In the genomic region with DNA sequence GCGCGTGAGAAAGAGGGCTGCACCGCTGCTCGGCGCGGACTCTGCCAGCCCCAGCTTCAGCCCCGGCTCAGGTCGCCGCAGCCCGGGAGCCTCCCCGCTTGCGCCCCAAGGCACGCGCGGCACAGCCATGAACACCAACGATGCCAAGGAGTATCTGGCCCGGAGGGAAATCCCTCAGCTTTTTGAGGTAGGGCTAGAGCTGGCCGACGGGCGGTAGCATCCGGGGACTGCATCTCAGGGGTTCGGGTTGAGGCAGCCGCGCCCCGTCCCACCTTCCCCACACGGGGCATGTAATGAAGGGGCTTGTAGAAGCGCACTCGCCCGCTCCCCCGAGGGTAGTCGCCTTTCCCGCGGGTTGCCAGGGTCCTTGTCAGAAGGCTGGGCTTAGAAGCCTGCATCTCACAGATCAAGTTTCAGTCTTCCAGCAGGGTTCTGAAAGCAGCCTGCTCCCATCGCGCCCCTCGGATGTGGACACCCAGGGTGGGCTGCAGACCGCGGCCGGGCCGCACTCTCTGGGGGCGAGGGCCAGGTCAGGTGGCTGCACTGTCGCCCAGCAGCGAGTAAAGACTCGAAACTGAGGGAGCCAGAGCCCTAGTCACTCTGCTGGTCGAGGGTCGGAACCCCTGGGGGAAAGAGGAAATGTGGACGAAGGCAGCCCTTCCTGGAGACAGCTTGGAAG, we compare ENCODE assay signal across 8 cellular contexts. TPM values are rescaled to one million over a fixed set of nuclear protein-coding genes. Genes with fewer than 3 reads are reported as not detected.
A peak's percentile ranks its signal among the peaks of the same experiment; 100 is the strongest.
DNase-seq lines count a peak whose midpoint lies in the region; ATAC-seq and TF ChIP-seq lines count a peak whose summit lies in the region.

No MANE protein-coding gene starts in this region.

- peak; percentile 34 for DNase-seq in DMS53 treated with DMSO at 0.1 percent for 48 hours (lab: John Stamatoyannopoulos, UW; ENCODE audit: unreplicated experiment)
- DNase-seq in HCEC 1CT, result peak; percentile 52
- DNase-seq in Panc1 (ENCODE audit: low read depth, low spot score), result no peak
- peak; percentile 66 for DNase-seq in adipocyte (ENCODE audit: low read depth)
- DNase-seq in hepatocyte (ENCODE audit: low spot score), result peak; percentile 5
- DNase-seq in gastrocnemius medialis, result no peak
- no peak for DNase-seq in mucosa of gallbladder (ENCODE audit: low spot score)

- CTCF ChIA-PET in Panc1 (lab: Charles Lee), result no interaction called here

- intact Hi-C loops in Panc1 (cut with micrococcal nuclease; ENCODE audit: unreplicated experiment), result no loop called here
- intact Hi-C loops in gastrocnemius medialis (cut with DNase I; ENCODE audit: low total_unique reads), result no loop called here

- TF ChIP-seq CTCF in Panc1 (IDR thresholded peaks at IDR 0.05) (no peak), hepatocyte (IDR thresholded peaks at IDR 0.05; ENCODE audit: poor library complexity) (no peak), gastrocnemius medialis (IDR thresholded peaks at IDR 0.05 in 4 of 5, conservative IDR thresholded peaks at IDR 0.05 in 1 of 5) (no peak)

- peak overlapping the region; percentile 60 for H2AFZ ChIP-seq in hepatocyte

- peak; percentile 83 for ATAC-seq in Panc1
- ATAC-seq in gastrocnemius medialis, result no peak
- no peak for ATAC-seq in HG03469 (IDR thresholded peaks at IDR 0.05; ENCODE audit: unreplicated experiment)

- under 1% methylated on average over 47 of the region's 47 CpGs for WGBS in hepatocyte (ENCODE audit: low lambda C conversion rate, missing lambda C conversion rate)

- H3K4me3 ChIP-seq in Panc1 (ENCODE audit: low read depth in 2 of 2, low read length in 2 of 2) (peak overlapping the region; percentile 53 to 59), adipocyte (ENCODE audit: low read length) (peak overlapping the region; percentile 89), hepatocyte (peak overlapping the region; percentile 44), gastrocnemius medialis (peak overlapping the region; percentile 42 to 47 (median 46))

- peak overlapping the region; percentile 96 for H3K4me2 ChIP-seq in hepatocyte

- no TSS peak for BruUV-seq in Panc1 (replicated peaks; lab: Mats Ljungman, UMichigan)

- no peaks in the 10 kb centered on the region for H3K36me3 ChIP-seq in Panc1 (ENCODE audit: control insufficient read depth, insufficient read depth, low read length)
- no peaks in the 10 kb centered on the region for H3K36me3 ChIP-seq in adipocyte (ENCODE audit: control insufficient read depth, insufficient read depth, low read length, severe bottlenecking)
- no peaks in the 10 kb centered on the region for H3K36me3 ChIP-seq in hepatocyte (replicated peaks; ENCODE audit: insufficient read depth, low read depth)
- no peaks in the 10 kb centered on the region for H3K36me3 ChIP-seq in gastrocnemius medialis

- H3K27me3 ChIP-seq in Panc1 (ENCODE audit: control insufficient read depth, insufficient read depth, low read length), result peaks cover 21% of the 10 kb centered on the region
- H3K27me3 ChIP-seq in adipocyte (replicated peaks; ENCODE audit: control insufficient read depth, insufficient read depth, low read length), result peaks cover 3% of the 10 kb centered on the region
- H3K27me3 ChIP-seq in hepatocyte, result peaks cover 73% of the 10 kb centered on the region
- H3K27me3 ChIP-seq in gastrocnemius medialis, result peaks cover 20 to 27% (median 26%) of the 10 kb centered on the region in 3 donors

- in situ Hi-C loops in Panc1 (cut with HindIII; ENCODE audit: low pct_unique_long_range_greater_than_20kb, low sequenced_read_pairs), result no loop called here
- in situ Hi-C loops in gastrocnemius medialis (cut with MboI; ENCODE audit: low sequenced_read_pairs in 4 of 4), result no loop called here

- H3K27ac ChIP-seq in Panc1 (ENCODE audit: low read length), result peak overlapping the region; percentile 19; the same call in 1 of the 2 replicates
- no peak overlapping the region for H3K27ac ChIP-seq in hepatocyte
- H3K27ac ChIP-seq in gastrocnemius medialis, result no peak overlapping the region

- peak overlapping the region; percentile 72 for H3K9ac ChIP-seq in adipocyte (ENCODE audit: low read length)

- H4K20me1 ChIP-seq in hepatocyte (ENCODE audit: insufficient read depth, poor library complexity, severe bottlenecking), result no peaks in the 10 kb centered on the region

- H3K9me2 ChIP-seq in hepatocyte (replicated peaks; ENCODE audit: insufficient read depth), result no peaks in the 10 kb centered on the region

- POLR2A ChIA-PET in Panc1 (lab: Charles Lee), result no interaction called here

- H3K4me1 ChIP-seq in Panc1 (ENCODE audit: control insufficient read depth, insufficient read depth, low read length), result peaks cover 6% of the 10 kb centered on the region
- H3K4me1 ChIP-seq in adipocyte (ENCODE audit: control insufficient read depth, insufficient read depth, low read length), result peaks cover 8% of the 10 kb centered on the region
- peaks cover 9% of the 10 kb centered on the region for H3K4me1 ChIP-seq in hepatocyte (ENCODE audit: insufficient read depth)
- H3K4me1 ChIP-seq in gastrocnemius medialis, result peaks cover 0 to 10% of the 10 kb centered on the region in 2 donors

- no peaks in the 10 kb centered on the region for H3K9me3 ChIP-seq in Panc1 (ENCODE audit: control insufficient read depth, insufficient read depth, low read depth, low read length)
- no peaks in the 10 kb centered on the region for H3K9me3 ChIP-seq in adipocyte (ENCODE audit: control insufficient read depth, low read length)
- no peaks in the 10 kb centered on the region for H3K9me3 ChIP-seq in hepatocyte (ENCODE audit: low read depth)
- H3K9me3 ChIP-seq in gastrocnemius medialis, result no peaks in the 10 kb centered on the region

- no peak for TF ChIP-seq POLR2A in gastrocnemius medialis (IDR thresholded peaks at IDR 0.05)

- no peaks in the 10 kb centered on the region for H3K79me2 ChIP-seq in hepatocyte

RNA-seq across cellular contexts. Expression of a gene that starts 0.5 kb away (rescaled TPM):
- total RNA-seq in Panc1 (2021; ENCODE audit: unreplicated experiment) (3.0 TPM), hepatocyte (0.12 TPM in 1 of 2 replicates, not detected in the other), gastrocnemius medialis (1 to 10 TPM in 1 of 4 donors, under 1 TPM in 1, not detected in 2; 0.07 to 1.8 TPM), mucosa of gallbladder (1.2 TPM)
- polyA plus RNA-seq in Panc1 (2012; ENCODE audit: insufficient read length), result 3.1 TPM
- 0.05 and 0.67 TPM in 2 replicates for polyA plus RNA-seq in hepatocyte

Comparison
In these comparisons a context has a peak if more than half of its experiments do, and no peak if none do; other contexts are left out.
1. DNase-seq: peak in DMS53 treated with DMSO at 0.1 percent for 48 hours (single experiment), HCEC 1CT (single experiment), adipocyte (single experiment) and hepatocyte (single experiment); none in Panc1 (single experiment), gastrocnemius medialis (0 of 2) and mucosa of gallbladder (single experiment).
2. Peak in every context shown above with its lines, with median percentiles within 50 percentile points of each other: H3K4me3 ChIP-seq.